In genomic region chr19:43928820-43929219, GRCh38 we compare ENCODE assay signal across 27 cellular contexts.
"Had no signal": no experiment of that assay in that cellular context is flagged by ENCODE, and none has a peak within 500 bp of the region (broad histone marks: within the 10 kb centered on the region; RNA-seq: fewer than 3 reads in every experiment).

No MANE protein-coding gene starts in this region.

- ATAC-seq: esophagus mucosa, foreskin keratinocyte, gastroesophageal sphincter, heart left ventricle, left colon, left lobe of liver, lower lobe of right lung, mucosa of descending colon had no signal

- H3K4me2 ChIP-seq: hepatocyte had no signal

- DNase-seq: colonic mucosa; cortex of kidney; dorsolateral prefrontal cortex; effector CD4-positive, alpha-beta T cell; effector memory CD4-positive, alpha-beta T cell; erythroblast; esophagus squamous epithelium; foreskin keratinocyte; heart left ventricle; hypothalamus; immature natural killer cell; islet precursor cell; kidney; kidney glomerular epithelial cell; left colon; left ventricle myocardium inferior; lower lobe of right lung; mesenchymal stem cell; mucosa of descending colon; naive B cell had no signal

- H3K27me3 ChIP-seq: colonic mucosa, dorsolateral prefrontal cortex, esophagus squamous epithelium, foreskin keratinocyte, gastroesophageal sphincter, heart left ventricle, hepatocyte had no signal

- H2AFZ ChIP-seq: hepatocyte had no signal

- FAIRE-seq: endothelial cell of umbilical vein, frontal cortex, kidney had no signal

- H3K4me3 ChIP-seq: colonic mucosa, dorsolateral prefrontal cortex, esophagus squamous epithelium, gastroesophageal sphincter, heart left ventricle, hepatocyte, left ventricle myocardium inferior, lower lobe of right lung, mucosa of descending colon had no signal

- H3K27ac ChIP-seq: colonic mucosa, dorsolateral prefrontal cortex, epithelial cell of prostate, esophagus squamous epithelium, foreskin keratinocyte, gastroesophageal sphincter, heart left ventricle, hepatocyte, left ventricle myocardium inferior, lower lobe of right lung had no signal

- H3K4me1 ChIP-seq: colonic mucosa had no signal

- H3K9me3 ChIP-seq: colonic mucosa, left ventricle myocardium inferior, mucosa of descending colon had no signal
